Comparison of ENCODE assay signal across 18 cellular contexts in the genomic region with DNA sequence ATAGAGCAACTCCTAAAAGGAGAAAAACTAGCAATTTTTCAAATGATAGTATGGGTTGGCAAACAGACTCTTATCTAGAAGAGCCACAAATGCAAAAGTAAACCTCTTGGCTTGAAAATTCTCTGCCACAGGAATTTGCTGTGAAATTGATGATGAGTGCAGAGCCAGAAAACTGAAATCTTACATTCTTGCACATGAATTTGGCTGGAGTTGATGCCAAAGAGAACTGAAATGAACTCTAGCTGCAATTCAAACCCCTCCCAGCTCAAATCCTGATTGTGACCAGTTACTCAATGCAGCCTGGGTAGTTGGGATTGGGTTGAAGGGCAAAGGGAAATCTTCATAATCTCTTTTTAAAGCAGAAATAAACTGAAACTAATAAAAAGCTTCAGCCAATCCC.
A peak's percentile ranks its signal among the peaks of the same experiment; 100 is the strongest.
DNase-seq lines count a peak whose midpoint lies in the region; ATAC-seq and TF ChIP-seq lines count a peak whose summit lies in the region.
"Had no signal": no experiment of that assay in that cellular context is flagged by ENCODE, and none has a peak within 500 bp of the region (broad histone marks: within the 10 kb centered on the region; RNA-seq: fewer than 3 reads in every experiment).

No MANE protein-coding gene starts in this region.

- H3K9me3 ChIP-seq in right lobe of liver = no peaks in the 10 kb centered on the region
- H3K9me3 ChIP-seq in right atrium auricular region = peaks cover 0 to 11% of the 10 kb centered on the region in 2 donors
- H3K9me3 ChIP-seq: A549 had no signal

- H3K4me3 ChIP-seq in AG10803 (ENCODE audit: low read length) = no peak overlapping the region
- no peak overlapping the region for H3K4me3 ChIP-seq in right lobe of liver
- no peak overlapping the region for H3K4me3 ChIP-seq in right atrium auricular region
- H3K4me3 ChIP-seq: A549, GM12878 had no signal

- peak; percentile 90 for DNase-seq in AG10803 (ENCODE audit: low read depth)
- DNase-seq in M059J (ENCODE audit: low read depth) = peak; percentile 5
- DNase-seq in dedifferentiated amniotic fluid mesenchymal stem cell (ENCODE audit: extremely low spot score) = peak; percentile 91
- DNase-seq in right lobe of liver = peak in 1 of 3 donors; percentile 63
- no peak for DNase-seq in stimulated activated naive CD8-positive, alpha-beta T cell treated with anti-CD3 and anti-CD28 coated beads, Interleukin-15, Interleukin-2, amounts not matched to agents 100 U/mL and 50 U/mL, for 24 hours
- DNase-seq in right atrium auricular region (ENCODE audit: low spot score) = no peak
- DNase-seq: Caco-2; CD4-positive, CD25-positive, alpha-beta regulatory T cell; DMS53; MM.1S; NCI-H187 treated with DMSO at 0.1 percent for 48 hours; OCI-M1; SHP77 treated with DMSO at 0.1 percent for 48 hours had no signal

- no peaks in the 10 kb centered on the region for H3K36me3 ChIP-seq in right lobe of liver
- H3K36me3 ChIP-seq in right atrium auricular region = no peaks in the 10 kb centered on the region

- ATAC-seq in right lobe of liver = peak; percentile 44 to 85 (median 76)
- no peak for ATAC-seq in stimulated activated naive CD8-positive, alpha-beta T cell treated with anti-CD3 and anti-CD28 coated beads, Interleukin-15, Interleukin-2, amounts not matched to agents 100 U/mL and 50 U/mL, for 24 hours
- ATAC-seq in HG03175 (IDR thresholded peaks at IDR 0.05; ENCODE audit: unreplicated experiment) = no peak
- no peak for ATAC-seq in GM21360 (IDR thresholded peaks at IDR 0.05; ENCODE audit: unreplicated experiment)
- ATAC-seq: A549, GM12878, SK-N-SH treated with all-trans-retinoic acid at 6 μM for 48 hours had no signal

- H3K27ac ChIP-seq in right lobe of liver (peak overlapping the region in 2 of 3 donors; percentile 66 to 70), right atrium auricular region (no peak overlapping the region)
- H3K27ac ChIP-seq: A549 had no signal

- H3K4me1 ChIP-seq in right lobe of liver (peaks cover 0 to 41% (median 0%) of the 10 kb centered on the region in 4 donors), right atrium auricular region (no peaks in the 10 kb centered on the region)
- H3K4me1 ChIP-seq: A549, Caco-2 had no signal

- H3K27me3 ChIP-seq in right lobe of liver = no peaks in the 10 kb centered on the region
- no peaks in the 10 kb centered on the region for H3K27me3 ChIP-seq in right atrium auricular region

- no peak for TF ChIP-seq POLR2A in right lobe of liver (IDR thresholded peaks at IDR 0.05)

- TF ChIP-seq CTCF in AG10803 (conservative IDR thresholded peaks at IDR 0.05; ENCODE audit: low read length) (no peak), right lobe of liver (IDR thresholded peaks at IDR 0.05) (no peak), right atrium auricular region (IDR thresholded peaks at IDR 0.05) (no peak)

- intact Hi-C loops in right lobe of liver (cut with DNase I) = no loop called here

Comparison
In these comparisons a context has a peak if more than half of its experiments do, and no peak if none do; other contexts are left out.
1. DNase-seq: peak in AG10803 (single experiment), M059J (single experiment) and dedifferentiated amniotic fluid mesenchymal stem cell (single experiment); none in stimulated activated naive CD8-positive, alpha-beta T cell treated with anti-CD3 and anti-CD28 coated beads, Interleukin-15, Interleukin-2, amounts not matched to agents 100 U/mL and 50 U/mL, for 24 hours (single experiment) and right atrium auricular region (single experiment).
2. ATAC-seq: peak in right lobe of liver (4 of 4); none in stimulated activated naive CD8-positive, alpha-beta T cell treated with anti-CD3 and anti-CD28 coated beads, Interleukin-15, Interleukin-2, amounts not matched to agents 100 U/mL and 50 U/mL, for 24 hours (single experiment), HG03175 (single experiment) and GM21360 (single experiment).
3. H3K27ac ChIP-seq: peak in right lobe of liver (2 of 3); none in right atrium auricular region (0 of 2).